ENCODE assay signal across 21 cellular contexts in the genomic region with DNA sequence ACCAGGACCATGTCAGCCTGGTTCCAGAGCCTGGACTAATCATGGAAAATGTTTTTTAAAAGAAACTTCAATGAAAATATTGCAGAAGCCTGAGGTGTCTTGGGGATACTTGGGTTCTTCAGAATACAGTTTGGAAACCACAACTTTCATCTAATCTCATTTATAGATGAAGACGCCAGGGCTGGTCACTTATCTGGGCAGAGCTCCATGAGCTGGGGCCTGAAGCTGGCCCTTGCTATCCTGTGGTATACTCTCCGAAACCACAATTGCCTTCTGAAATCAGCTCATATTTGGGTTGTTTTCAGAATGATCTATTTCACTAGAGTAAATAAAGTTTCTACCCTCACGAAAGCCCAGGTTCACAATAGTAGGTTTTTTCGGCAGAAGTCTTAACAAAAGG. TPM values are rescaled to one million over a fixed set of nuclear protein-coding genes. Genes with fewer than 3 reads are reported as not detected.
"Had no signal": no experiment of that assay in that cellular context is flagged by ENCODE, and none has a peak within 500 bp of the region (broad histone marks: within the 10 kb centered on the region; RNA-seq: fewer than 3 reads in every experiment).

No MANE protein-coding gene starts in this region.

- ATAC-seq: gastrocnemius medialis; heart right ventricle; natural killer cell treated with Interleukin-12 subunit alpha and Interleukin-12 subunit beta and Interleukin-15 and Interleukin-18, amount 100 ng/mL, for 72 hours had no signal

- H3K9ac ChIP-seq: neural progenitor cell had no signal

- H3K9me3 Mint-ChIP-seq: natural killer cell treated with Interleukin-12 subunit alpha and Interleukin-12 subunit beta and Interleukin-15 and Interleukin-18, amount 100 ng/mL, for 72 hours had no signal

- H3K36me3 Mint-ChIP-seq: natural killer cell treated with Interleukin-12 subunit alpha and Interleukin-12 subunit beta and Interleukin-15 and Interleukin-18, amount 100 ng/mL, for 72 hours; neural progenitor cell had no signal

- DNase-seq: cortex of kidney; dorsolateral prefrontal cortex; effector CD8-positive, alpha-beta T cell; gastrocnemius medialis; heart right ventricle; hypothalamus; kidney glomerular epithelial cell; mammary epithelial cell; nucleus accumbens; ovary; small intestine; stimulated activated CD4-positive, alpha-beta T cell treated with anti-CD3 and anti-CD28 coated beads, Interleukin-2, amount 100 ng/mL, for 48 hours; stimulated activated naive CD4-positive, alpha-beta T cell treated with Interleukin-2 at 50 U/mL for 16 hours; tibial artery; upper lobe of left lung; uterus had no signal

- H3K27me3 ChIP-seq: gastrocnemius medialis, ovary, right atrium auricular region, tibial artery, upper lobe of left lung, uterus had no signal

- H3K4me2 ChIP-seq: neural progenitor cell had no signal

- H3K27ac Mint-ChIP-seq: natural killer cell treated with Interleukin-12 subunit alpha and Interleukin-12 subunit beta and Interleukin-15 and Interleukin-18, amount 100 ng/mL, for 72 hours; neural progenitor cell had no signal

- H3K4me3 ChIP-seq: dorsolateral prefrontal cortex, gastrocnemius medialis, heart right ventricle, neural progenitor cell, ovary, right atrium auricular region, tibial artery, upper lobe of left lung, uterus had no signal

- H3K36me3 ChIP-seq: gastrocnemius medialis, heart right ventricle, neural progenitor cell, ovary, right atrium auricular region, tibial artery, upper lobe of left lung, uterus had no signal

- H3K4me1 ChIP-seq: gastrocnemius medialis, right atrium auricular region, tibial artery, upper lobe of left lung, uterus had no signal

- H3K4me3 Mint-ChIP-seq: natural killer cell treated with Interleukin-12 subunit alpha and Interleukin-12 subunit beta and Interleukin-15 and Interleukin-18, amount 100 ng/mL, for 72 hours; neural progenitor cell had no signal

- H3K27ac ChIP-seq: dorsolateral prefrontal cortex, gastrocnemius medialis, heart right ventricle, neural progenitor cell, ovary, right atrium auricular region, tibial artery, upper lobe of left lung, uterus had no signal

RNA-seq across cellular contexts. Expression of a gene that starts 4.2 kb away (rescaled TPM):
- total RNA-seq: fibroblast of villous mesenchyme, myocyte had no signal
